ENCODE assay signal across 18 cellular contexts in the genomic region with DNA sequence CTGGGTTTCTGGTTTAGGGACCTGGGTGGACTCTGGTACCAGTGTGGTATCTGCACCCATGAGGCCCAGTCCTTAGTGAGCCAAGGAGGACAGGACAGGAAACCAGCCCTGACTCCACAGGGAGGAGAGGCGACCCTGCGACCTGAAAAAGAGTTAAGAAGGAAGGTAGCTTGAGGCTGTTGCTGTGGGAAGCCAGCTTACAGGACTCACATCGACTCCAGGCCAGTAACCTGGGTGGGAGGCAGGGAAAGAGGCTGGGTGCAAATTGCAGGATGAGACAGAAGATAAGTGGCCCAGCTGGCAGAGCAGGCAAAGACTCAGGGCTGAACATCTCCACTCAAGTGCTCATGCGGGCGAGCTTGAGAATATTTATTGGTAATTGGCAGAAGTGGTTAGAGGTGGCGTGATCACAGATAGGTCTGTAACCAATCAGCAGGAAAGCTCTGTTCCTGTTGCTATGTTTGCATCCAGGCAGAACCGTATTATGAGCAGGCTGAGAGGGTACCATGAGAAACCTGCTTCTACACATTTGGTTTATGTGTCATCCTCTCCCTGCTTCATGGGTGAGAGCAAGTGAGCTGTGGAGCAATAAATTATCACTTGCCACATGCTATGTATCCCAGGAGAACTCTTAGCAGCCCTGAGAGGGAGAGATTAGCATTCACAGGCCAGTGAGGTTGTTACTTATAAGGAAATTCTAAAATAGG. TPM values are rescaled to one million over a fixed set of nuclear protein-coding genes. Genes with fewer than 3 reads are reported as not detected.
DNase-seq lines count a peak whose midpoint lies in the region; ATAC-seq, FAIRE-seq and TF ChIP-seq lines count a peak whose summit lies in the region.
"Had no signal": no experiment of that assay in that cellular context is flagged by ENCODE, and none has a peak within 500 bp of the region (broad histone marks: within the 10 kb centered on the region; RNA-seq: fewer than 3 reads in every experiment).

No MANE protein-coding gene starts in this region.

- TF ChIP-seq EP300 in esophagus muscularis mucosa (IDR thresholded peaks at IDR 0.05), result no peak

- WGBS in esophagus muscularis mucosa, result 94% methylated on average over 7 of the region's 7 CpGs

- H3K27me3 ChIP-seq in esophagus muscularis mucosa, result no peaks in the 10 kb centered on the region
- H3K27me3 ChIP-seq: brain microvascular endothelial cell, ovary had no signal

- no peaks in the 10 kb centered on the region for H3K4me1 ChIP-seq in esophagus muscularis mucosa
- H3K4me1 ChIP-seq in mucosa of descending colon (ENCODE audit: low read depth), result no peaks in the 10 kb centered on the region

- no peaks in the 10 kb centered on the region for H3K9me3 ChIP-seq in esophagus muscularis mucosa
- H3K9me3 ChIP-seq in mucosa of descending colon, result no peaks in the 10 kb centered on the region
- H3K9me3 ChIP-seq: ovary had no signal

- no peak for FAIRE-seq in HTR-8/SVneo (lab: Jason Lieb, UNC)
- FAIRE-seq: endothelial cell of umbilical vein had no signal

- TF ChIP-seq CTCF in esophagus muscularis mucosa (IDR thresholded peaks at IDR 0.05) (no peak), mucosa of descending colon (IDR thresholded peaks at IDR 0.05) (no peak)

- intact Hi-C loops in esophagus muscularis mucosa (cut with DNase I), result no loop called here
- intact Hi-C loops in mucosa of descending colon (cut with DNase I, micrococcal nuclease), result no loop called here

- no peak for TF ChIP-seq POLR2A in esophagus muscularis mucosa (IDR thresholded peaks at IDR 0.05; ENCODE audit: low read depth)

- no peak overlapping the region for H3K27ac ChIP-seq in esophagus muscularis mucosa (replicated peaks in 1 of 4)
- H3K27ac ChIP-seq: brain microvascular endothelial cell, ovary had no signal

- H3K36me3 ChIP-seq in esophagus muscularis mucosa (no peaks in the 10 kb centered on the region), mucosa of descending colon (ENCODE audit: low read depth) (no peaks in the 10 kb centered on the region)
- H3K36me3 ChIP-seq: brain microvascular endothelial cell, ovary had no signal

- in situ Hi-C loops in ACHN (cut with HindIII; ENCODE audit: low pct_ligation_motif_present, low pct_unique_long_range_greater_than_20kb, low sequenced_read_pairs), result no loop called here

- DNase-seq in ACHN (peak; percentile 82), NCI-H1092 (lab: John Stamatoyannopoulos, UW) (peak; percentile 47), NCI-H510A treated with DMSO at 0.1 percent for 48 hours (lab: John Stamatoyannopoulos, UW) (peak; percentile 98), esophagus muscularis mucosa (ENCODE audit: extremely low spot score) (peak; percentile 64), mucosa of descending colon (no peak), HTR-8/SVneo (ENCODE audit: insufficient read length, low spot score) (no peak)
- no peak for DNase-seq in stimulated activated CD4-positive, alpha-beta T cell treated with anti-CD3 and anti-CD28 coated beads, Interleukin-2, amount 100 ng/mL, for 48 hours
- DNase-seq: activated CD4-positive, alpha-beta T cell treated with anti-CD3 and anti-CD28 coated beads for 1 hour; brain microvascular endothelial cell; CD4-positive, alpha-beta memory T cell; HCEC 1CT; KG1; MV-4-11; ovary; SHP77 treated with DMSO at 0.1 percent for 48 hours; stimulated activated CD4-positive, alpha-beta T cell treated with anti-CD3 and anti-CD28 coated beads, Interleukin-4, amount 100 ng/mL, for 1 hour had no signal

- H3K4me3 ChIP-seq in esophagus muscularis mucosa (no peak overlapping the region), mucosa of descending colon (no peak overlapping the region)
- H3K4me3 ChIP-seq: ovary had no signal

- ATAC-seq in mucosa of descending colon, result no peak
- no peak for ATAC-seq in HG03025 (IDR thresholded peaks at IDR 0.05; ENCODE audit: low FRiP score, unreplicated experiment)

RNA-seq across cellular contexts. Expression of a gene that starts 11.0 kb away (rescaled TPM):
- total RNA-seq in esophagus muscularis mucosa, result 1 to 10 TPM in 1 of 4 donors, under 1 TPM in 3; 0.17 to 2.1 (median 0.27) TPM
- under 1 TPM; 0.17 to 0.70 (median 0.65) TPM for total RNA-seq in mucosa of descending colon

Comparison
In these comparisons a context has a peak if more than half of its experiments do, and no peak if none do; other contexts are left out.
1. DNase-seq: peak in ACHN (single experiment), NCI-H1092 (single experiment), NCI-H510A treated with DMSO at 0.1 percent for 48 hours (single experiment) and esophagus muscularis mucosa (single experiment); none in mucosa of descending colon (0 of 3), stimulated activated CD4-positive, alpha-beta T cell treated with anti-CD3 and anti-CD28 coated beads, Interleukin-2, amount 100 ng/mL, for 48 hours (0 of 2) and HTR-8/SVneo (single experiment).